In genomic region chr3:193744822-193745684, GRCh38 we compare ENCODE assay signal across 12 cellular contexts.
DNase-seq lines count a peak whose midpoint lies in the region; ATAC-seq and TF ChIP-seq lines count a peak whose summit lies in the region.
"Had no signal": no experiment of that assay in that cellular context is flagged by ENCODE, and none has a peak within 500 bp of the region (broad histone marks: within the 10 kb centered on the region; RNA-seq: fewer than 3 reads in every experiment).

No MANE protein-coding gene starts in this region.

- no peaks in the 10 kb centered on the region for H3K4me1 ChIP-seq in CD4-positive, alpha-beta memory T cell (ENCODE audit: insufficient read depth, low read length)

- H3K27me3 ChIP-seq in CD4-positive, alpha-beta memory T cell (ENCODE audit: insufficient read depth, low read length): no peaks in the 10 kb centered on the region

- intact Hi-C loops in CD4-positive, alpha-beta memory T cell (cut with micrococcal nuclease): no loop called here

- ATAC-seq in memory B cell (ENCODE audit: low read depth) (no peak), GM19324 (IDR thresholded peaks at IDR 0.05; ENCODE audit: low FRiP score, unreplicated experiment) (no peak), GM21786 (IDR thresholded peaks at IDR 0.05; ENCODE audit: unreplicated experiment) (no peak)
- ATAC-seq: activated CD4-positive, alpha-beta T cell treated with anti-CD3 and anti-CD28 coated beads for 36 hours had no signal

- H3K4me3 Mint-ChIP-seq in memory B cell: no peak overlapping the region
- H3K4me3 Mint-ChIP-seq in CD4-positive, alpha-beta memory T cell: no peak overlapping the region
- H3K4me3 Mint-ChIP-seq: activated CD4-positive, alpha-beta T cell treated with anti-CD3 and anti-CD28 coated beads for 36 hours; CD8-positive, alpha-beta memory T cell had no signal

- no peak overlapping the region for H3K27ac ChIP-seq in CD4-positive, alpha-beta memory T cell (ENCODE audit: low read depth, low read length)

- H3K36me3 ChIP-seq in CD4-positive, alpha-beta memory T cell (ENCODE audit: insufficient read depth, low read length): no peaks in the 10 kb centered on the region

- no peaks in the 10 kb centered on the region for H3K36me3 Mint-ChIP-seq in memory B cell
- H3K36me3 Mint-ChIP-seq in CD4-positive, alpha-beta memory T cell: no peaks in the 10 kb centered on the region
- H3K36me3 Mint-ChIP-seq: CD8-positive, alpha-beta memory T cell had no signal

- CTCF ChIA-PET in CD4-positive, alpha-beta memory T cell (lab: Charles Lee; ENCODE audit: partially characterized antibody): interaction anchor here (0.9 kb wide), 1 partner anchor 10 kb away, joined by 3 read pairs; no protein-coding TSS in a partner anchor

- DNase-seq in CMK (ENCODE audit: low read depth) (peak; percentile 30), NB4 (ENCODE audit: low read depth) (peak; percentile 21), astrocyte of the hippocampus (ENCODE audit: low read depth, low spot score) (peak; percentile 11), memory B cell (ENCODE audit: low spot score in 2 of 2) (no peak), NCI-H524 (lab: John Stamatoyannopoulos, UW) (no peak)
- DNase-seq in CD4-positive, alpha-beta memory T cell: no peak
- DNase-seq: activated CD4-positive, alpha-beta T cell treated with anti-CD3 and anti-CD28 coated beads for 36 hours; activated naive CD4-positive, alpha-beta T cell treated with anti-CD3 and anti-CD28 coated beads, Interleukin-2, amount 50 U/mL, for 16 hours; CD8-positive, alpha-beta memory T cell; effector CD8-positive, alpha-beta T cell had no signal

- POLR2A ChIA-PET in CD4-positive, alpha-beta memory T cell (lab: Charles Lee; ENCODE audit: partially characterized antibody): no interaction called here

- peaks cover 11% of the 10 kb centered on the region for H3K4me1 Mint-ChIP-seq in memory B cell
- peaks cover 0 to 6% (median 5%) of the 10 kb centered on the region in 4 donors for H3K4me1 Mint-ChIP-seq in CD4-positive, alpha-beta memory T cell

- TF ChIP-seq CTCF in NB4 (IDR thresholded peaks at IDR 0.05; ENCODE audit: low read depth, low read length): no peak

- no peak overlapping the region for H3K4me3 ChIP-seq in NB4 (ENCODE audit: low read depth, low read length)
- no peak overlapping the region for H3K4me3 ChIP-seq in CD4-positive, alpha-beta memory T cell (ENCODE audit: low read length in 2 of 2)

- peak overlapping the region; percentile 85 for H3K27ac Mint-ChIP-seq in memory B cell
- peak overlapping the region in 1 of 7 donors; percentile 27 for H3K27ac Mint-ChIP-seq in CD4-positive, alpha-beta memory T cell
- H3K27ac Mint-ChIP-seq: activated CD4-positive, alpha-beta T cell treated with anti-CD3 and anti-CD28 coated beads for 36 hours had no signal

- TF ChIP-seq POLR2A in NB4 (IDR thresholded peaks at IDR 0.05; ENCODE audit: extremely low read depth, insufficient read length): no peak

- peaks cover 3% of the 10 kb centered on the region for H3K27me3 Mint-ChIP-seq in memory B cell
- H3K27me3 Mint-ChIP-seq in CD4-positive, alpha-beta memory T cell: peaks cover 5 to 8% of the 10 kb centered on the region in 2 donors

- no peaks in the 10 kb centered on the region for H3K9me3 ChIP-seq in CD4-positive, alpha-beta memory T cell (ENCODE audit: control insufficient read depth in 1 of 2, low read length in 2 of 2)

- peaks cover 2% of the 10 kb centered on the region for H3K9me3 Mint-ChIP-seq in memory B cell
- H3K9me3 Mint-ChIP-seq in CD4-positive, alpha-beta memory T cell: peaks cover 0 to 1% (median 0%) of the 10 kb centered on the region in 8 donors

Comparison
In these comparisons a context has a peak if more than half of its experiments do, and no peak if none do; other contexts are left out.
1. DNase-seq: peak in CMK (single experiment), NB4 (single experiment) and astrocyte of the hippocampus (single experiment); none in memory B cell (0 of 2), CD4-positive, alpha-beta memory T cell (0 of 5) and NCI-H524 (0 of 2).